In the genomic region with DNA sequence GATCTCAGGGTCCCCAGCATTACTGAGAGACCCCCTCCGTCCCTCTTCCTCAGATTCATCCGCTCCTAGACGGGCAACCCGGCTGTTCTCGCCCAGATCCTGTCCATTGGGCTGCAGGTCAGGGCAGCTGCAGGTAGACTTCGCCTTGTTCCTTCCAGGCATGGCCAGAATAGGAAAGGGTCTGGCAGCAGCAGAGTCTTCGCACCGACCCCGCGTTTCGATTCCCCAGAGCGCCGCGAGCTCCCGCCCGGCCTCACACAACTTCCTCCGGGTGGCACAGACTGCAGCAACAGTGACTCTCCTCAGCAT, we compare ENCODE assay signal across 8 cellular contexts. TPM values are rescaled to one million over a fixed set of nuclear protein-coding genes. Genes with fewer than 3 reads are reported as not detected.
DNase-seq lines count a peak whose midpoint lies in the region; TF ChIP-seq lines count a peak whose summit lies in the region.

No MANE protein-coding gene starts in this region.

- H3K79me2 ChIP-seq in Loucy (ENCODE audit: insufficient read depth, low read length), result peaks cover 51% of the 10 kb centered on the region

- peak; percentile 67 for DNase-seq in DMS79 treated with DMSO at 0.1 percent for 48 hours (lab: John Stamatoyannopoulos, UW)
- DNase-seq in DMS79 (lab: John Stamatoyannopoulos, UW), result no peak
- DNase-seq in left ventricle myocardium inferior, result no peak
- DNase-seq in testis, result no peak
- no peak for DNase-seq in GM20000 (ENCODE audit: low spot score)
- DNase-seq in NCI-H345 (lab: John Stamatoyannopoulos, UW), result no peak
- no peak for DNase-seq in activated naive CD4-positive, alpha-beta T cell treated with anti-CD3 and anti-CD28 coated beads, Interleukin-2, amount 10 ng/mL, durations not matched to agents 7 days and 5 days

- H3K36me3 Mint-ChIP-seq in activated naive CD4-positive, alpha-beta T cell treated with anti-CD3 and anti-CD28 coated beads, Interleukin-2, amount 10 ng/mL, durations not matched to agents 7 days and 5 days, result peaks cover 25% of the 10 kb centered on the region

- H3K9me2 ChIP-seq in Loucy (replicated peaks; ENCODE audit: low read depth, low read length), result no peaks in the 10 kb centered on the region

- no peak overlapping the region for H3K27ac Mint-ChIP-seq in activated naive CD4-positive, alpha-beta T cell treated with anti-CD3 and anti-CD28 coated beads, Interleukin-2, amount 10 ng/mL, durations not matched to agents 7 days and 5 days

- no peaks in the 10 kb centered on the region for H3F3A ChIP-seq in Loucy (ENCODE audit: low read depth)

- peaks cover 33% of the 10 kb centered on the region for H4K20me1 ChIP-seq in Loucy (ENCODE audit: insufficient read depth, low read length, poor library complexity, severe bottlenecking)

- peak overlapping the region; percentile 95 for H3K9ac ChIP-seq in Loucy (ENCODE audit: low read depth, low read length, poor library complexity, severe bottlenecking)

- peaks cover 16% of the 10 kb centered on the region for H3K27me3 Mint-ChIP-seq in activated naive CD4-positive, alpha-beta T cell treated with anti-CD3 and anti-CD28 coated beads, Interleukin-2, amount 10 ng/mL, durations not matched to agents 7 days and 5 days

- no peak overlapping the region for H3K4me3 Mint-ChIP-seq in activated naive CD4-positive, alpha-beta T cell treated with anti-CD3 and anti-CD28 coated beads, Interleukin-2, amount 10 ng/mL, durations not matched to agents 7 days and 5 days

- H3K4me2 ChIP-seq in Loucy (ENCODE audit: low read depth, low read length, poor library complexity, severe bottlenecking), result peak overlapping the region; percentile 93

- H3K4me3 ChIP-seq in Loucy (ENCODE audit: low read length, poor library complexity, severe bottlenecking) (peak overlapping the region; percentile 93), left ventricle myocardium inferior (peak overlapping the region; percentile 93), testis (peak overlapping the region; percentile 94 to 97)

- no peaks in the 10 kb centered on the region for H3K9me3 ChIP-seq in Loucy (ENCODE audit: insufficient read depth, low read depth, low read length)
- no peaks in the 10 kb centered on the region for H3K9me3 ChIP-seq in left ventricle myocardium inferior (replicated peaks)
- H3K9me3 ChIP-seq in testis, result no peaks in the 10 kb centered on the region

- whole genome bisulfite sequencing in testis, 2 donors, result 0% methylated on average over 1 to 17 of the region's 17 CpGs

- no peaks in the 10 kb centered on the region for H3K9me3 Mint-ChIP-seq in activated naive CD4-positive, alpha-beta T cell treated with anti-CD3 and anti-CD28 coated beads, Interleukin-2, amount 10 ng/mL, durations not matched to agents 7 days and 5 days

- TF ChIP-seq CTCF in Loucy (conservative IDR thresholded peaks at IDR 0.05; ENCODE audit: low read length) (no peak), left ventricle myocardium inferior (IDR thresholded peaks at IDR 0.05; ENCODE audit: borderline replicate concordance) (no peak), testis (IDR thresholded peaks at IDR 0.05) (no peak), GM20000 (IDR thresholded peaks at IDR 0.05; ENCODE audit: extremely low read depth, missing control alignments) (no peak)

- CTCF ChIA-PET in activated naive CD4-positive, alpha-beta T cell treated with anti-CD3 and anti-CD28 coated beads, Interleukin-2, amount 10 ng/mL, durations not matched to agents 7 days and 5 days (lab: Charles Lee), result interaction anchor here (0.8 kb wide), 1 partner anchor 9 kb away, joined by 3 read pairs; no protein-coding TSS in a partner anchor

- H2AFZ ChIP-seq in Loucy (ENCODE audit: low read length), result peak overlapping the region; percentile 86

- intact Hi-C loops in left ventricle myocardium inferior (cut with micrococcal nuclease), result loop anchor here (10.0 kb wide), 1 partner anchor 263 kb away; the partner anchor contains the start of gene OSBPL9
- intact Hi-C loops in testis (cut with DNase I; ENCODE audit: low total_unique reads), result no loop called here

- peaks cover 25% of the 10 kb centered on the region for H3K4me1 Mint-ChIP-seq in activated naive CD4-positive, alpha-beta T cell treated with anti-CD3 and anti-CD28 coated beads, Interleukin-2, amount 10 ng/mL, durations not matched to agents 7 days and 5 days

- H3K4me1 ChIP-seq in Loucy (ENCODE audit: insufficient read depth, low read length, poor library complexity, severe bottlenecking) (peaks cover 38% of the 10 kb centered on the region), left ventricle myocardium inferior (peaks cover 58% of the 10 kb centered on the region), testis (peaks cover 23% of the 10 kb centered on the region)

- no peak for TF ChIP-seq POLR2A in testis (IDR thresholded peaks at IDR 0.05)

- no peaks in the 10 kb centered on the region for H3K36me3 ChIP-seq in Loucy (ENCODE audit: insufficient read depth, low read length)
- H3K36me3 ChIP-seq in left ventricle myocardium inferior, result peaks cover under 1% of the 10 kb centered on the region
- no peaks in the 10 kb centered on the region for H3K36me3 ChIP-seq in testis (ENCODE audit: low read depth, missing control alignments)

- H3K27ac ChIP-seq in left ventricle myocardium inferior (replicated peaks), result peak overlapping the region; percentile 98
- peak overlapping the region; percentile 94 to 98 for H3K27ac ChIP-seq in testis

- H3K27me3 ChIP-seq in Loucy (ENCODE audit: insufficient read depth, low read length, poor library complexity, severe bottlenecking) (peaks cover 30% of the 10 kb centered on the region), left ventricle myocardium inferior (ENCODE audit: low read depth) (peaks cover 23% of the 10 kb centered on the region), testis (no peaks in the 10 kb centered on the region)

RNA-seq across cellular contexts. Expression of gene NRDC, which starts 0.3 kb away (rescaled TPM):
- total RNA-seq in left ventricle myocardium inferior (130 TPM), testis (100 to 1,000 TPM; 108 to 185 TPM)
- polyA plus RNA-seq in testis (ENCODE audit: insufficient read depth, low read depth, low replicate concordance), result 264 TPM
